ENCODE assay signal across 1 cellular context in the genomic region with DNA sequence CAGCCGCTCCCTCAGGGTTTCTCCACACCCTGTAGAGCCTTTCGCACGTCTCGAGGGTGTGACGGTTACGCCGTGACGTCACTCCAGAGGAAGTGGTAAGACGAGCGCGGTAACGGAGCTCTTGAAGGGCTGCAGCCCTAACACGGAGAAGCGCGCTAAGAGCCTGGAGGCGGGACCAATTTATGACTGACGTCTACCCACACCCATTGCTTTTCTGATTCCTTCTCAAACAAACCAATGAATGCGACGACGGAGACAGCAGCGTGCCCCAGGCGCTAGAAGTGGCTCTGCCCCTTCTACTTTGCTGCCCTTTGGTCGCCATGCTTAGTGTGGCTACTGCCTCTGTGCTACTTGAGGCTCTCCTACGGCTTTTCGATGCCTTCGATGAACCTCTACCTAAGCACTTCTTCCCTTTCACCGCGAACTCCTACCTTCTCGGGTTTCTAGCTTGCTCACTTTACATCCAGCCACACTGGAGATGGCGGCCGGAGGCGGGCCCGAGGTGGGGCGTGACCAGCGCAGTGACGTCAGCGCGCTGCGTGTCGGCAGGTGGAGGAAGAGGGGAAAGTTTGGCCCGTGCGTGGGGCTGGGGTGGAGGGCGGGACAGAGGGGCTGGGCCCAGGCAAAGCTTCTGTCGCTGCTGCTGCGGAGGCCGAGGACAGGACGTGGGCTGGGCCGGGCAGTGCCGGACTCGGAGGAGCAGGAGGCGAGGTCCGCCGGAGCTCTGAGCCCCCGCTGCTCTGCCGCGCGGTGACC.
A peak's percentile ranks its signal among the peaks of the same experiment; 100 is the strongest.
TF ChIP-seq lines count a peak whose summit lies in the region.

A gene (plus strand): TSS at position 572 of the 756 bp plus-strand sequence. CDS start 340 bp downstream, outside the sequence.

TF ChIP-seq in K562, 482 proteins besides CTCF, POLR2A, EP300 and RAD21 (continued from another document and continues in another):
- TF ChIP-seq ZNF174 (CRISPR knock-in tag; IDR thresholded peaks at IDR 0.05) (no peak), LEF1 (IDR thresholded peaks at IDR 0.05) (no peak; the same call in 1 of the 2 replicates), ZFP36 (IDR thresholded peaks at IDR 0.05; ENCODE audit: low read depth, low read length, partially characterized antibody) (no peak), NFRKB (IDR thresholded peaks at IDR 0.05; ENCODE audit: low read depth) (peak; percentile 93; the same call in 1 of the 2 replicates), SMAD4 (CRISPR knock-in tag; conservative IDR thresholded peaks at IDR 0.05) (no peak; the same call in none of the 2 replicates), GATAD2A (IDR thresholded peaks at IDR 0.05) (no peak), ZNF584 (CRISPR knock-in tag; IDR thresholded peaks at IDR 0.05; ENCODE audit: low read depth) (no peak), SRSF9 (IDR thresholded peaks at IDR 0.05; ENCODE audit: borderline replicate concordance, low read depth, low read length) (no peak), TRIM28 (IDR thresholded peaks at IDR 0.05) (peak; percentile 8), ZFPM2 (CRISPR knock-in tag; IDR thresholded peaks at IDR 0.05) (no peak), CEBPG (CRISPR knock-in tag; IDR thresholded peaks at IDR 0.05) (0 out of 2 replicates have a peak, but pooled peaks have one; percentile 24), CEBPG (tag; conservative IDR thresholded peaks at IDR 0.05 in 1 of 2, IDR thresholded peaks at IDR 0.05 in 1 of 2) (no peak), ZNF23 (CRISPR knock-in tag; IDR thresholded peaks at IDR 0.05) (no peak), FOXP1 (CRISPR knock-in tag; IDR thresholded peaks at IDR 0.05) (peak; percentile 78; the same call in 1 of the 2 replicates), XRCC3 (IDR thresholded peaks at IDR 0.05) (no peak), RFX7 (CRISPR knock-in tag; IDR thresholded peaks at IDR 0.05) (no peak), KDM2B (CRISPR knock-in tag; IDR thresholded peaks at IDR 0.05) (no peak), ZNF444 (CRISPR knock-in tag; IDR thresholded peaks at IDR 0.05) (no peak), ZNF134 (CRISPR knock-in tag; conservative IDR thresholded peaks at IDR 0.05) (peak; percentile 79), ETV5 (CRISPR knock-in tag; IDR thresholded peaks at IDR 0.05; ENCODE audit: low read depth) (peak; percentile 58), DNMT1 (IDR thresholded peaks at IDR 0.05) (no peak), TEAD4 (IDR thresholded peaks at IDR 0.05; ENCODE audit: low read length) (peak; percentile 39; the same call in 1 of the 2 replicates), TEAD4 (CRISPR knock-in tag; IDR thresholded peaks at IDR 0.05; ENCODE audit: borderline replicate concordance) (no peak), BHLHE40 (IDR thresholded peaks at IDR 0.05; ENCODE audit: low read length) (peak; percentile 91)
- TF ChIP-seq, protein P1, sequence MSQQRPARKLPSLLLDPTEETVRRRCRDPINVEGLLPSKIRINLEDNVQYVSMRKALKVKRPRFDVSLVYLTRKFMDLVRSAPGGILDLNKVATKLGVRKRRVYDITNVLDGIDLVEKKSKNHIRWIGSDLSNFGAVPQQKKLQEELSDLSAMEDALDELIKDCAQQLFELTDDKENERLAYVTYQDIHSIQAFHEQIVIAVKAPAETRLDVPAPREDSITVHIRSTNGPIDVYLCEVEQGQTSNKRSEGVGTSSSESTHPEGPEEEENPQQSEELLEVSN (IDR thresholded peaks at IDR 0.05; ENCODE audit: borderline replicate concordance in 1 of 2, extremely low read depth in 1 of 2, insufficient read depth in 1 of 2, insufficient read length in 1 of 2, low read depth in 1 of 2, low read length in 1 of 2, poor library complexity in 1 of 2, severe bottlenecking in 1 of 2): peak; percentile 89 to 90
- TF ChIP-seq, protein P2, sequence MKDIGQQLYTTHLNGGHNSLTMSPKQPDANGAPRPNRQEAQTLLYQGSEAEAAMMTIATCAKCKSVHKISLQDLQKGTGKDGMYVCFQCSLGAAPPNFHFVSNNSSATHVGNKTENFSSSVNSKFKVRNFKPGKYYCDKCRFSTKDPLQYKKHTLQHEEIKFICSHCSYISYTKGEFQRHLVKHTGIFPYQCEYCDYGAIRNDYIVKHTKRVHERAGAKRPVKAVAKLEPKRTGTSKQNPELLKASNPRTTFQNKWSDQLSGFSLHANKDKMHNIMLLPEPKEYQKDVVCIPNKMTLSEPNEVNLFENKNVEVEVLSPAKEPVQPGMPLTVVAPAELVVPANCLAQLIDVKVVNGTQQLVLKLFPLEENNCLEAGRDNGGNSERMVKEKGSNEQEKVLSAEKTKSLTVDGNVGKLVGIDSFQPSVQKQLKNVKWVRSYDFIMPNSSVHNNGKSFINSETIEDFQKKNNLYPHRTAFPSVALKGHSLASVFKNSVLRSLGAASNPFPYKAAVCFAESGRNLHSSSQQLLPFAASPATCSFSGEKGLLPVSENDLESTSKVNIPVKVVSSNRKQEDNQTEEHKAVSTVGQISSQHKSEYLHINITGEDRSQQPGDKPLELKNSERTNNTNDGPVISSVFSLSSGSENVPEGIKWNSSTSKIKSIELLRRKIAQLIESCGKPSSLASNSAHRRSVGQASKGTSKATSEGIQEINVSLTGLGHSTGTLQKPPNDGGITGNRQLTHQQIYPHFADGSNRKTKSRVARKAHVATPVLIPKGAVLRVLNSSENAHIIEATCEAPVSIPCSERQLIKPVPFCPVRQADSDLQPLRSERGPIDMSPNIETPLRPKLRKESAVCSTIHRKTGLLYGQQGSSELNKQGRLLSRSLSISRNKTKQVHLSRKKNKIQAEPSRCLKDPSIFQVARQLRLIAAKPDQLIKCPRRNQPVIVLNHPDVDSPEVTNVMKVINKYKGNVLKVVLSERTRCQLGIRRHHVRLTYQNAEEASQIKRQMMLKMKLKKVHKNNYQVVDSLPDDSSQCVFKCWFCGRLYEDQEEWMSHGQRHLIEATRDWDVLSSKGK (CRISPR knock-in tag; IDR thresholded peaks at IDR 0.05): no peak
- TF ChIP-seq, protein P3, sequence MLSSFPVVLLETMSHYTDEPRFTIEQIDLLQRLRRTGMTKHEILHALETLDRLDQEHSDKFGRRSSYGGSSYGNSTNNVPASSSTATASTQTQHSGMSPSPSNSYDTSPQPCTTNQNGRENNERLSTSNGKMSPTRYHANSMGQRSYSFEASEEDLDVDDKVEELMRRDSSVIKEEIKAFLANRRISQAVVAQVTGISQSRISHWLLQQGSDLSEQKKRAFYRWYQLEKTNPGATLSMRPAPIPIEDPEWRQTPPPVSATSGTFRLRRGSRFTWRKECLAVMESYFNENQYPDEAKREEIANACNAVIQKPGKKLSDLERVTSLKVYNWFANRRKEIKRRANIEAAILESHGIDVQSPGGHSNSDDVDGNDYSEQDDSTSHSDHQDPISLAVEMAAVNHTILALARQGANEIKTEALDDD (IDR thresholded peaks at IDR 0.05): no peak
- TF ChIP-seq, protein P4, sequence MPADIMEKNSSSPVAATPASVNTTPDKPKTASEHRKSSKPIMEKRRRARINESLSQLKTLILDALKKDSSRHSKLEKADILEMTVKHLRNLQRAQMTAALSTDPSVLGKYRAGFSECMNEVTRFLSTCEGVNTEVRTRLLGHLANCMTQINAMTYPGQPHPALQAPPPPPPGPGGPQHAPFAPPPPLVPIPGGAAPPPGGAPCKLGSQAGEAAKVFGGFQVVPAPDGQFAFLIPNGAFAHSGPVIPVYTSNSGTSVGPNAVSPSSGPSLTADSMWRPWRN (IDR thresholded peaks at IDR 0.05; ENCODE audit: low read depth): peak; percentile 79
- TF ChIP-seq, protein P5, sequence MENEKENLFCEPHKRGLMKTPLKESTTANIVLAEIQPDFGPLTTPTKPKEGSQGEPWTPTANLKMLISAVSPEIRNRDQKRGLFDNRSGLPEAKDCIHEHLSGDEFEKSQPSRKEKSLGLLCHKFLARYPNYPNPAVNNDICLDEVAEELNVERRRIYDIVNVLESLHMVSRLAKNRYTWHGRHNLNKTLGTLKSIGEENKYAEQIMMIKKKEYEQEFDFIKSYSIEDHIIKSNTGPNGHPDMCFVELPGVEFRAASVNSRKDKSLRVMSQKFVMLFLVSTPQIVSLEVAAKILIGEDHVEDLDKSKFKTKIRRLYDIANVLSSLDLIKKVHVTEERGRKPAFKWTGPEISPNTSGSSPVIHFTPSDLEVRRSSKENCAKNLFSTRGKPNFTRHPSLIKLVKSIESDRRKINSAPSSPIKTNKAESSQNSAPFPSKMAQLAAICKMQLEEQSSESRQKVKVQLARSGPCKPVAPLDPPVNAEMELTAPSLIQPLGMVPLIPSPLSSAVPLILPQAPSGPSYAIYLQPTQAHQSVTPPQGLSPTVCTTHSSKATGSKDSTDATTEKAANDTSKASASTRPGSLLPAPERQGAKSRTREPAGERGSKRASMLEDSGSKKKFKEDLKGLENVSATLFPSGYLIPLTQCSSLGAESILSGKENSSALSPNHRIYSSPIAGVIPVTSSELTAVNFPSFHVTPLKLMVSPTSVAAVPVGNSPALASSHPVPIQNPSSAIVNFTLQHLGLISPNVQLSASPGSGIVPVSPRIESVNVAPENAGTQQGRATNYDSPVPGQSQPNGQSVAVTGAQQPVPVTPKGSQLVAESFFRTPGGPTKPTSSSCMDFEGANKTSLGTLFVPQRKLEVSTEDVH (IDR thresholded peaks at IDR 0.05; ENCODE audit: low read depth, partially characterized antibody): peak; percentile 95
- TF ChIP-seq, protein P6, sequence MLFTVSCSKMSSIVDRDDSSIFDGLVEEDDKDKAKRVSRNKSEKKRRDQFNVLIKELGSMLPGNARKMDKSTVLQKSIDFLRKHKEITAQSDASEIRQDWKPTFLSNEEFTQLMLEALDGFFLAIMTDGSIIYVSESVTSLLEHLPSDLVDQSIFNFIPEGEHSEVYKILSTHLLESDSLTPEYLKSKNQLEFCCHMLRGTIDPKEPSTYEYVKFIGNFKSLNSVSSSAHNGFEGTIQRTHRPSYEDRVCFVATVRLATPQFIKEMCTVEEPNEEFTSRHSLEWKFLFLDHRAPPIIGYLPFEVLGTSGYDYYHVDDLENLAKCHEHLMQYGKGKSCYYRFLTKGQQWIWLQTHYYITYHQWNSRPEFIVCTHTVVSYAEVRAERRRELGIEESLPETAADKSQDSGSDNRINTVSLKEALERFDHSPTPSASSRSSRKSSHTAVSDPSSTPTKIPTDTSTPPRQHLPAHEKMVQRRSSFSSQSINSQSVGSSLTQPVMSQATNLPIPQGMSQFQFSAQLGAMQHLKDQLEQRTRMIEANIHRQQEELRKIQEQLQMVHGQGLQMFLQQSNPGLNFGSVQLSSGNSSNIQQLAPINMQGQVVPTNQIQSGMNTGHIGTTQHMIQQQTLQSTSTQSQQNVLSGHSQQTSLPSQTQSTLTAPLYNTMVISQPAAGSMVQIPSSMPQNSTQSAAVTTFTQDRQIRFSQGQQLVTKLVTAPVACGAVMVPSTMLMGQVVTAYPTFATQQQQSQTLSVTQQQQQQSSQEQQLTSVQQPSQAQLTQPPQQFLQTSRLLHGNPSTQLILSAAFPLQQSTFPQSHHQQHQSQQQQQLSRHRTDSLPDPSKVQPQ (CRISPR knock-in tag; IDR thresholded peaks at IDR 0.05; ENCODE audit: borderline replicate concordance): no peak
- TF ChIP-seq, protein P7, sequence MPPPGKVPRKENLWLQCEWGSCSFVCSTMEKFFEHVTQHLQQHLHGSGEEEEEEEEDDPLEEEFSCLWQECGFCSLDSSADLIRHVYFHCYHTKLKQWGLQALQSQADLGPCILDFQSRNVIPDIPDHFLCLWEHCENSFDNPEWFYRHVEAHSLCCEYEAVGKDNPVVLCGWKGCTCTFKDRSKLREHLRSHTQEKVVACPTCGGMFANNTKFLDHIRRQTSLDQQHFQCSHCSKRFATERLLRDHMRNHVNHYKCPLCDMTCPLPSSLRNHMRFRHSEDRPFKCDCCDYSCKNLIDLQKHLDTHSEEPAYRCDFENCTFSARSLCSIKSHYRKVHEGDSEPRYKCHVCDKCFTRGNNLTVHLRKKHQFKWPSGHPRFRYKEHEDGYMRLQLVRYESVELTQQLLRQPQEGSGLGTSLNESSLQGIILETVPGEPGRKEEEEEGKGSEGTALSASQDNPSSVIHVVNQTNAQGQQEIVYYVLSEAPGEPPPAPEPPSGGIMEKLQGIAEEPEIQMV (tag; conservative IDR thresholded peaks at IDR 0.05; ENCODE audit: low read depth): no peak
- TF ChIP-seq, protein P8, sequence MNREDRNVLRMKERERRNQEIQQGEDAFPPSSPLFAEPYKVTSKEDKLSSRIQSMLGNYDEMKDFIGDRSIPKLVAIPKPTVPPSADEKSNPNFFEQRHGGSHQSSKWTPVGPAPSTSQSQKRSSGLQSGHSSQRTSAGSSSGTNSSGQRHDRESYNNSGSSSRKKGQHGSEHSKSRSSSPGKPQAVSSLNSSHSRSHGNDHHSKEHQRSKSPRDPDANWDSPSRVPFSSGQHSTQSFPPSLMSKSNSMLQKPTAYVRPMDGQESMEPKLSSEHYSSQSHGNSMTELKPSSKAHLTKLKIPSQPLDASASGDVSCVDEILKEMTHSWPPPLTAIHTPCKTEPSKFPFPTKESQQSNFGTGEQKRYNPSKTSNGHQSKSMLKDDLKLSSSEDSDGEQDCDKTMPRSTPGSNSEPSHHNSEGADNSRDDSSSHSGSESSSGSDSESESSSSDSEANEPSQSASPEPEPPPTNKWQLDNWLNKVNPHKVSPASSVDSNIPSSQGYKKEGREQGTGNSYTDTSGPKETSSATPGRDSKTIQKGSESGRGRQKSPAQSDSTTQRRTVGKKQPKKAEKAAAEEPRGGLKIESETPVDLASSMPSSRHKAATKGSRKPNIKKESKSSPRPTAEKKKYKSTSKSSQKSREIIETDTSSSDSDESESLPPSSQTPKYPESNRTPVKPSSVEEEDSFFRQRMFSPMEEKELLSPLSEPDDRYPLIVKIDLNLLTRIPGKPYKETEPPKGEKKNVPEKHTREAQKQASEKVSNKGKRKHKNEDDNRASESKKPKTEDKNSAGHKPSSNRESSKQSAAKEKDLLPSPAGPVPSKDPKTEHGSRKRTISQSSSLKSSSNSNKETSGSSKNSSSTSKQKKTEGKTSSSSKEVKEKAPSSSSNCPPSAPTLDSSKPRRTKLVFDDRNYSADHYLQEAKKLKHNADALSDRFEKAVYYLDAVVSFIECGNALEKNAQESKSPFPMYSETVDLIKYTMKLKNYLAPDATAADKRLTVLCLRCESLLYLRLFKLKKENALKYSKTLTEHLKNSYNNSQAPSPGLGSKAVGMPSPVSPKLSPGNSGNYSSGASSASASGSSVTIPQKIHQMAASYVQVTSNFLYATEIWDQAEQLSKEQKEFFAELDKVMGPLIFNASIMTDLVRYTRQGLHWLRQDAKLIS (CRISPR knock-in tag; IDR thresholded peaks at IDR 0.05): no peak; the same call in 1 of the 2 replicates
- TF ChIP-seq, protein P9, sequence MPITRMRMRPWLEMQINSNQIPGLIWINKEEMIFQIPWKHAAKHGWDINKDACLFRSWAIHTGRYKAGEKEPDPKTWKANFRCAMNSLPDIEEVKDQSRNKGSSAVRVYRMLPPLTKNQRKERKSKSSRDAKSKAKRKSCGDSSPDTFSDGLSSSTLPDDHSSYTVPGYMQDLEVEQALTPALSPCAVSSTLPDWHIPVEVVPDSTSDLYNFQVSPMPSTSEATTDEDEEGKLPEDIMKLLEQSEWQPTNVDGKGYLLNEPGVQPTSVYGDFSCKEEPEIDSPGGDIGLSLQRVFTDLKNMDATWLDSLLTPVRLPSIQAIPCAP (CRISPR knock-in tag; IDR thresholded peaks at IDR 0.05; ENCODE audit: borderline replicate concordance): no peak
